Comparison of ENCODE assay signal across 25 cellular contexts in the genomic region with DNA sequence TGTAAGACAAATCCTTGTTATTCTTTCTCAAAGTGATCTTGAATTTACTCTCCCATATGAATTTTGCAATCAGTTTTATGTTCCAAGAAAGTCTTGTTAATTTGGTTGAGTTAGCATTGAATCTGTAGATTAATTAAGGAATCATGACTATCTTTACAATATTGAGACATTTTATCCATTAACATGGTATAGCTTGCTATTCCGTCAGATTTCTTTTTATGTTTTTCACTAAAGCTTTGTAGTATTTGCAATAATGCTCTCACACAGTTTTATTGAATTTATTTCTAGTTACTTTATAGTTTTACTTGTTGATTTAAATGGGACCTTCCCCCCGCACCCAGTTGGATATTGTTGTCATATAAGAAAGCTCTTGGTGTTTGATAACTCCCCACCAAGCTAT. TPM values are rescaled to one million over a fixed set of nuclear protein-coding genes. Genes with fewer than 3 reads are reported as not detected.
"Had no signal": no experiment of that assay in that cellular context is flagged by ENCODE, and none has a peak within 500 bp of the region (broad histone marks: within the 10 kb centered on the region; RNA-seq: fewer than 3 reads in every experiment).

No MANE protein-coding gene starts in this region.

- H3K9me3 ChIP-seq: esophagus squamous epithelium, gastrocnemius medialis, left lung, lower lobe of right lung, mucosa of descending colon had no signal

- ATAC-seq: gastrocnemius medialis, heart right ventricle, left cardiac atrium, left lung, left ventricle myocardium superior, lower lobe of right lung, mucosa of descending colon had no signal

- H3K27ac ChIP-seq: coronary artery, dorsolateral prefrontal cortex, esophagus squamous epithelium, gastrocnemius medialis, heart right ventricle, left lung, lower lobe of right lung had no signal

- H3K4me3 Mint-ChIP-seq: mesothelial cell of epicardium, naive B cell had no signal

- H3K4me3 ChIP-seq: coronary artery, dorsolateral prefrontal cortex, esophagus squamous epithelium, gastrocnemius medialis, heart right ventricle, left lung, lower lobe of right lung, mucosa of descending colon had no signal

- H3K27ac Mint-ChIP-seq: mesothelial cell of epicardium, naive B cell had no signal

- DNase-seq: dermis blood vessel endothelial cell; dorsolateral prefrontal cortex; effector CD4-positive, alpha-beta T cell; effector memory CD4-positive, alpha-beta T cell; esophagus squamous epithelium; foreskin fibroblast; foreskin melanocyte; gastrocnemius medialis; glutamatergic neuron; head of caudate nucleus; heart right ventricle; hippocampal formation; left cardiac atrium; left lung; left ventricle myocardium superior; lower lobe of right lung; mesenchymal stem cell; mucosa of descending colon; naive B cell had no signal

- H3K27me3 ChIP-seq: esophagus squamous epithelium had no signal

- H3K36me3 ChIP-seq: esophagus squamous epithelium, gastrocnemius medialis, heart right ventricle, left lung, lower lobe of right lung had no signal

- H3K4me1 Mint-ChIP-seq: naive B cell had no signal

- H3K4me1 ChIP-seq: gastrocnemius medialis, heart right ventricle, left lung, lower lobe of right lung had no signal

- H3K36me3 Mint-ChIP-seq: naive B cell had no signal

RNA-seq across cellular contexts. Expression of gene EDARADD, which starts 5.8 kb away (rescaled TPM):
- total RNA-seq: dermis blood vessel endothelial cell, endothelial cell of umbilical vein, gastrocnemius medialis, glomerular endothelial cell, lung microvascular endothelial cell, myocyte had no signal
